In the genomic region with DNA sequence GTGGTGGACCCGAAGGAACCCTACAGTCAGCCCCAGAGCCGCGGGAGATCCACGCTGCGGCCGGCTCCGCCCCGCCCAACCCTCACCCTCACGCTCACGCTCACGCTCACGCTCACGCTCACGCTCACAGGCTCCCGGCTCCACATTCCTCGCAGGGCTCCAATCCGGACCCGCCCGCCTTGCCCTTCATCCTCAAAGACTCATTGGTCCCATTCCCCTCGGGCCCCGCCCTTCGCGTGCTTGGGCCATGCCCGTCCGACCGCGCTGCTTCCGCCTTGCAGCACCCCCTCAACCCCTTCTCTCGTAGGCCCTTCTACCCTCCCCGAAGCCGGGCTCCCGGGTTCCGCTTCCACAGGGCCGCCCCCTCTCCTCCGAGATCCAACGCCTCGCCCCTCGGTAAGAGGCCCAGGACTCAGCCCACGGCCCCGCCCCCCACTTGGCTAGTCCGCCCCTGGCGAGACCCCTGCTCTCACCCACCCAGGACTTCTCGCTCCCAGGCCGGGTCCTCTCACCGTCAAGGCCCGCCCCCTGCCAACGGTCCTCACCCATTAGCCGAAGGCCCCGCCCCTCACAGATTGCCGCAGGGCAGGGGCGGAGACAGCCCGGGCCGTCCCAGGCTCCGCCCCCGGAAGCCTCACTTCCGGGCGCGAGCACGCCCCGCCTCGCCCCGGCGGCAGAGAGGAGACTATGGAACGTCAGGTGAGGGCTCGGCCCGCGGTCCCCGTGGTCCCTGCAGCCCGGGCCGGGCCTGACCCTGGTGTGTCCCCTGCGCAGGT, we compare ENCODE assay signal across 8 cellular contexts. TPM values are rescaled to one million over a fixed set of nuclear protein-coding genes. Genes with fewer than 3 reads are reported as not detected.
A peak's percentile ranks its signal among the peaks of the same experiment; 100 is the strongest.
DNase-seq lines count a peak whose midpoint lies in the region; ATAC-seq and TF ChIP-seq lines count a peak whose summit lies in the region.

A gene (plus strand): TSS at position 637 of the 776 bp plus-strand sequence. CDS start 51 bp downstream, at position 688.

- no peaks in the 10 kb centered on the region for H3K9me3 ChIP-seq in mammary epithelial cell (replicated peaks; ENCODE audit: insufficient read depth, low read length)

- peaks cover 9% of the 10 kb centered on the region for H3K36me3 ChIP-seq in mammary epithelial cell (ENCODE audit: insufficient read depth, low read length)

- H3K36me3 Mint-ChIP-seq in T-helper 1 cell treated with Interleukin-12 subunit alpha and Interleukin-12 subunit beta and Interleukin-4 antibody, amounts not matched to agents 30 μg/mL and 1 μg/mL, for 36 hours (ENCODE audit: low read depth): peaks cover 6% of the 10 kb centered on the region

- H4K20me1 ChIP-seq in mammary epithelial cell (ENCODE audit: insufficient read depth, low read length): no peaks in the 10 kb centered on the region

- H3K4me3 ChIP-seq in mammary epithelial cell (replicated peaks in 1 of 3; ENCODE audit: insufficient read depth in 1 of 3, low read depth in 2 of 3, low read length in 3 of 3): peak within 1 kb of the TSS; percentile 74 to 95 (median 92)

- ATAC-seq in GM18867 (IDR thresholded peaks at IDR 0.05; ENCODE audit: unreplicated experiment) (peak; percentile 79), HG03095 (IDR thresholded peaks at IDR 0.05; ENCODE audit: unreplicated experiment) (peak; percentile 72)

- H3K27me3 ChIP-seq in mammary epithelial cell (ENCODE audit: insufficient read depth, low read length): no peaks in the 10 kb centered on the region

- H2AFZ ChIP-seq in mammary epithelial cell (ENCODE audit: low read depth, low read length): peak within 1 kb of the TSS; percentile 90

- in situ Hi-C loops in mammary epithelial cell (cut with MboI; ENCODE audit: low sequenced_read_pairs in 2 of 2): loop anchor here (5.0 to 10.0 kb wide), 2 partner anchors 129 to 132 kb away; no protein-coding TSS in a partner anchor

- H3K9ac ChIP-seq in mammary epithelial cell (ENCODE audit: insufficient read depth, low read length): peak within 1 kb of the TSS; percentile 72

- peak within 1 kb of the TSS; percentile 91 for H3K4me2 ChIP-seq in mammary epithelial cell (ENCODE audit: insufficient read depth, low read depth, low read length)

- H3K4me1 Mint-ChIP-seq in T-helper 1 cell treated with Interleukin-12 subunit alpha and Interleukin-12 subunit beta and Interleukin-4 antibody, amounts not matched to agents 30 μg/mL and 1 μg/mL, for 36 hours (ENCODE audit: low read depth): peaks cover 20% of the 10 kb centered on the region

- intact Hi-C loops in mammary epithelial cell (cut with micrococcal nuclease): loop anchor here (1.0 to 5.0 kb wide), 3 partner anchors 72 to 257 kb away; a partner anchor contains a TSS

- H3K27me3 Mint-ChIP-seq in T-helper 1 cell treated with Interleukin-12 subunit alpha and Interleukin-12 subunit beta and Interleukin-4 antibody, amounts not matched to agents 30 μg/mL and 1 μg/mL, for 36 hours (ENCODE audit: low read depth): no peaks in the 10 kb centered on the region

- DNase-seq in mammary epithelial cell (peak; percentile 98), islet precursor cell (peak; percentile 99), UCSD-AML1 (lab: John Stamatoyannopoulos, UW; ENCODE audit: unreplicated experiment) (no peak), NCI-H1436 treated with DMSO at 0.1 percent for 48 hours (lab: John Stamatoyannopoulos, UW) (no peak)
- peak; percentile 99 for DNase-seq in stimulated activated CD4-positive, alpha-beta T cell treated with anti-CD3 and anti-CD28 coated beads, Interleukin-15, amount 100 ng/mL, for 48 hours (ENCODE audit: low read depth in 2 of 2)

- H3K9me3 Mint-ChIP-seq in T-helper 1 cell treated with Interleukin-12 subunit alpha and Interleukin-12 subunit beta and Interleukin-4 antibody, amounts not matched to agents 30 μg/mL and 1 μg/mL, for 36 hours: no peaks in the 10 kb centered on the region

- no TSS peak for BruUV-seq in mammary epithelial cell (replicated peaks; lab: Mats Ljungman, UMichigan)

- TF ChIP-seq CTCF in mammary epithelial cell (conservative IDR thresholded peaks at IDR 0.05 in 1 of 2, IDR thresholded peaks at IDR 0.05 in 1 of 2; ENCODE audit: extremely low read depth in 1 of 2, insufficient read depth in 1 of 2, low read depth in 1 of 2, low read length in 2 of 2): no peak

- dilution Hi-C loops in mammary epithelial cell (cut with HindIII; ENCODE audit: low sequenced_read_pairs): loop anchor here (5.0 kb wide), 1 partner anchor 117 kb away; no protein-coding TSS in a partner anchor

- H3K4me3 Mint-ChIP-seq in T-helper 1 cell treated with Interleukin-12 subunit alpha and Interleukin-12 subunit beta and Interleukin-4 antibody, amounts not matched to agents 30 μg/mL and 1 μg/mL, for 36 hours: peak within 1 kb of the TSS; percentile 93

- 1% methylated on average over 23 of the region's 71 CpGs for whole genome bisulfite sequencing in mammary epithelial cell (ENCODE audit: low coverage, missing lambda C conversion rate)

- peaks cover 34% of the 10 kb centered on the region for H3K79me2 ChIP-seq in mammary epithelial cell (ENCODE audit: insufficient read depth, low read length)

- H3K27ac ChIP-seq in mammary epithelial cell (ENCODE audit: insufficient read depth, low read depth, low read length): peak within 1 kb of the TSS; percentile 73

- H3K27ac Mint-ChIP-seq in T-helper 1 cell treated with Interleukin-12 subunit alpha and Interleukin-12 subunit beta and Interleukin-4 antibody, amounts not matched to agents 30 μg/mL and 1 μg/mL, for 36 hours: peak within 1 kb of the TSS; percentile 97

- CTCF ChIA-PET in mammary epithelial cell (lab: Charles Lee; ENCODE audit: low non-redundant PET): no interaction called here

- peaks cover 18% of the 10 kb centered on the region for H3K4me1 ChIP-seq in mammary epithelial cell (ENCODE audit: insufficient read depth, low read length)

RNA-seq across cellular contexts. Expression of the gene that starts here (rescaled TPM):
- 100 to 1,000 TPM; 130 to 183 TPM for total RNA-seq in mammary epithelial cell
- polyA plus RNA-seq in mammary epithelial cell: 188 TPM
- 270 TPM for polyA minus RNA-seq in mammary epithelial cell

Comparison
In these comparisons a context has a peak if more than half of its experiments do, and no peak if none do; other contexts are left out.
1. DNase-seq: peak in mammary epithelial cell (single experiment), islet precursor cell (single experiment) and stimulated activated CD4-positive, alpha-beta T cell treated with anti-CD3 and anti-CD28 coated beads, Interleukin-15, amount 100 ng/mL, for 48 hours (2 of 2); none in UCSD-AML1 (single experiment) and NCI-H1436 treated with DMSO at 0.1 percent for 48 hours (single experiment).